Comparison of ENCODE assay signal across 1 cellular context in the genomic region with DNA sequence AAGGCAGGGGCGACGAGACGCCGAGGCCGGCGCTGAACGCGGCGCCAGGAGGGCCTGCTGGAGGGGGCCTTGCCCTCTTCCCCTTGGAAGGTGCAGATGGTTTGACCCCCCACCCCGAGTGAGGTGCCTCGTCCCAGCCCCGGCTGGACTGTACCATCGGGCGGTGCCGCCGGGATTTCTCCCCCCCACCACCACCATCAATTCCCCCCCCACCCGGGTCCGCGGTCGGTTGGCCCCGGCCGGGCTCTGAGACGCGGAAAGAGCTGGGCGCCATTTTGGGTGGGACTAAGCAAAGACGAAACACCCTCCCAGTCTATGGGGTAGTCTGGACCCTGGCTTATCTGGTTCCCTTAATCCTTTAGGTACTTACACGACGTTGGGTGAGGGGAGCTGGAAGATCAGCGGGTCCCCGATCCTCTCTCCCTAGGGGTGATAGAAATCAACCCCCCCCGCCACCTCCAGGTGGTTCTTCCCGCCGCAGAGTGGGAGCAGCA.
TF ChIP-seq lines count a peak whose summit lies in the region.

A gene with protein sequence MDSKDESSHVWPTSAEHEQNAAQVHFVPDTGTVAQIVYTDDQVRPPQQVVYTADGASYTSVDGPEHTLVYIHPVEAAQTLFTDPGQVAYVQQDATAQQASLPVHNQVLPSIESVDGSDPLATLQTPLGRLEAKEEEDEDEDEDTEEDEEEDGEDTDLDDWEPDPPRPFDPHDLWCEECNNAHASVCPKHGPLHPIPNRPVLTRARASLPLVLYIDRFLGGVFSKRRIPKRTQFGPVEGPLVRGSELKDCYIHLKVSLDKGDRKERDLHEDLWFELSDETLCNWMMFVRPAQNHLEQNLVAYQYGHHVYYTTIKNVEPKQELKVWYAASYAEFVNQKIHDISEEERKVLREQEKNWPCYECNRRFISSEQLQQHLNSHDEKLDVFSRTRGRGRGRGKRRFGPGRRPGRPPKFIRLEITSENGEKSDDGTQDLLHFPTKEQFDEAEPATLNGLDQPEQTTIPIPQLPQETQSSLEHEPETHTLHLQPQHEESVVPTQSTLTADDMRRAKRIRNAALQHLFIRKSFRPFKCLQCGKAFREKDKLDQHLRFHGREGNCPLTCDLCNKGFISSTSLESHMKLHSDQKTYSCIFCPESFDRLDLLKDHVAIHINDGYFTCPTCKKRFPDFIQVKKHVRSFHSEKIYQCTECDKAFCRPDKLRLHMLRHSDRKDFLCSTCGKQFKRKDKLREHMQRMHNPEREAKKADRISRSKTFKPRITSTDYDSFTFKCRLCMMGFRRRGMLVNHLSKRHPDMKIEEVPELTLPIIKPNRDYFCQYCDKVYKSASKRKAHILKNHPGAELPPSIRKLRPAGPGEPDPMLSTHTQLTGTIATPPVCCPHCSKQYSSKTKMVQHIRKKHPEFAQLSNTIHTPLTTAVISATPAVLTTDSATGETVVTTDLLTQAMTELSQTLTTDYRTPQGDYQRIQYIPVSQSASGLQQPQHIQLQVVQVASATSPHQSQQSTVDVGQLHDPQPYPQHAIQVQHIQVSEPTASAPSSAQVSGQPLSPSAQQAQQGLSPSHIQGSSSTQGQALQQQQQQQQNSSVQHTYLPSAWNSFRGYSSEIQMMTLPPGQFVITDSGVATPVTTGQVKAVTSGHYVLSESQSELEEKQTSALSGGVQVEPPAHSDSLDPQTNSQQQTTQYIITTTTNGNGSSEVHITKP (minus strand): TSS at position 484 of the 494 bp plus-strand sequence. CDS start 41,871 bp downstream, outside the sequence.

TF ChIP-seq in HepG2, 621 proteins besides CTCF, POLR2A, EP300 and RAD21 (continued from another document):
- TF ChIP-seq, protein P1, sequence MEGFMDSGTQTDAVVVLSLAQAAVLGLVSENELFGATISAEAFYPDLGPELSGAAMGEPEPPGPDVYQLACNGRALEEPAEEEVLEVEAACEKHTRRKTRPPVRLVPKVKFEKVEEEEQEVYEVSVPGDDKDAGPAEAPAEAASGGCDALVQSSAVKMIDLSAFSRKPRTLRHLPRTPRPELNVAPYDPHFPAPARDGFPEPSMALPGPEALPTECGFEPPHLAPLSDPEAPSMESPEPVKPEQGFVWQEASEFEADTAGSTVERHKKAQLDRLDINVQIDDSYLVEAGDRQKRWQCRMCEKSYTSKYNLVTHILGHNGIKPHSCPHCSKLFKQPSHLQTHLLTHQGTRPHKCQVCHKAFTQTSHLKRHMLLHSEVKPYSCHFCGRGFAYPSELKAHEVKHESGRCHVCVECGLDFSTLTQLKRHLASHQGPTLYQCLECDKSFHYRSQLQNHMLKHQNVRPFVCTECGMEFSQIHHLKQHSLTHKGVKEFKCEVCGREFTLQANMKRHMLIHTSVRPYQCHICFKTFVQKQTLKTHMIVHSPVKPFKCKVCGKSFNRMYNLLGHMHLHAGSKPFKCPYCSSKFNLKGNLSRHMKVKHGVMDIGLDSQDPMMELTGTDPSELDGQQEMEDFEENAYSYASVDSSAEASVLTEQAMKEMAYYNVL (CRISPR knock-in tag; IDR thresholded peaks at IDR 0.05; ENCODE audit: borderline replicate concordance): 0 out of 2 replicates have a peak, but pooled peaks have one; percentile 73
- no peak for TF ChIP-seq MTA3 (CRISPR knock-in tag; IDR thresholded peaks at IDR 0.05)
- peak; percentile 63; the same call in 1 of the 2 replicates for TF ChIP-seq PHF20 (CRISPR knock-in tag; IDR thresholded peaks at IDR 0.05)
- 0 out of 2 replicates have a peak, but pooled peaks have one; percentile 31 for TF ChIP-seq KDM4B (CRISPR knock-in tag; IDR thresholded peaks at IDR 0.05)
- no peak for TF ChIP-seq BRCA1 (CRISPR knock-in tag; IDR thresholded peaks at IDR 0.05)
- TF ChIP-seq, protein P2, sequence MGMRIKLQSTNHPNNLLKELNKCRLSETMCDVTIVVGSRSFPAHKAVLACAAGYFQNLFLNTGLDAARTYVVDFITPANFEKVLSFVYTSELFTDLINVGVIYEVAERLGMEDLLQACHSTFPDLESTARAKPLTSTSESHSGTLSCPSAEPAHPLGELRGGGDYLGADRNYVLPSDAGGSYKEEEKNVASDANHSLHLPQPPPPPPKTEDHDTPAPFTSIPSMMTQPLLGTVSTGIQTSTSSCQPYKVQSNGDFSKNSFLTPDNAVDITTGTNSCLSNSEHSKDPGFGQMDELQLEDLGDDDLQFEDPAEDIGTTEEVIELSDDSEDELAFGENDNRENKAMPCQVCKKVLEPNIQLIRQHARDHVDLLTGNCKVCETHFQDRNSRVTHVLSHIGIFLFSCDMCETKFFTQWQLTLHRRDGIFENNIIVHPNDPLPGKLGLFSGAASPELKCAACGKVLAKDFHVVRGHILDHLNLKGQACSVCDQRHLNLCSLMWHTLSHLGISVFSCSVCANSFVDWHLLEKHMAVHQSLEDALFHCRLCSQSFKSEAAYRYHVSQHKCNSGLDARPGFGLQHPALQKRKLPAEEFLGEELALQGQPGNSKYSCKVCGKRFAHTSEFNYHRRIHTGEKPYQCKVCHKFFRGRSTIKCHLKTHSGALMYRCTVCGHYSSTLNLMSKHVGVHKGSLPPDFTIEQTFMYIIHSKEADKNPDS (CRISPR knock-in tag; IDR thresholded peaks at IDR 0.05): peak; percentile 41; the same call in 1 of the 2 replicates
- no peak for TF ChIP-seq ZNF605 (CRISPR knock-in tag; IDR thresholded peaks at IDR 0.05)
- TF ChIP-seq, protein P3, sequence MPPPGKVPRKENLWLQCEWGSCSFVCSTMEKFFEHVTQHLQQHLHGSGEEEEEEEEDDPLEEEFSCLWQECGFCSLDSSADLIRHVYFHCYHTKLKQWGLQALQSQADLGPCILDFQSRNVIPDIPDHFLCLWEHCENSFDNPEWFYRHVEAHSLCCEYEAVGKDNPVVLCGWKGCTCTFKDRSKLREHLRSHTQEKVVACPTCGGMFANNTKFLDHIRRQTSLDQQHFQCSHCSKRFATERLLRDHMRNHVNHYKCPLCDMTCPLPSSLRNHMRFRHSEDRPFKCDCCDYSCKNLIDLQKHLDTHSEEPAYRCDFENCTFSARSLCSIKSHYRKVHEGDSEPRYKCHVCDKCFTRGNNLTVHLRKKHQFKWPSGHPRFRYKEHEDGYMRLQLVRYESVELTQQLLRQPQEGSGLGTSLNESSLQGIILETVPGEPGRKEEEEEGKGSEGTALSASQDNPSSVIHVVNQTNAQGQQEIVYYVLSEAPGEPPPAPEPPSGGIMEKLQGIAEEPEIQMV (CRISPR knock-in tag; IDR thresholded peaks at IDR 0.05; ENCODE audit: low read depth): no peak
- peak; percentile 15; the same call in 1 of the 2 replicates for TF ChIP-seq HOXA3 (CRISPR knock-in tag; IDR thresholded peaks at IDR 0.05)
